ENCODE assay signal across 1 cellular context in the genomic region with DNA sequence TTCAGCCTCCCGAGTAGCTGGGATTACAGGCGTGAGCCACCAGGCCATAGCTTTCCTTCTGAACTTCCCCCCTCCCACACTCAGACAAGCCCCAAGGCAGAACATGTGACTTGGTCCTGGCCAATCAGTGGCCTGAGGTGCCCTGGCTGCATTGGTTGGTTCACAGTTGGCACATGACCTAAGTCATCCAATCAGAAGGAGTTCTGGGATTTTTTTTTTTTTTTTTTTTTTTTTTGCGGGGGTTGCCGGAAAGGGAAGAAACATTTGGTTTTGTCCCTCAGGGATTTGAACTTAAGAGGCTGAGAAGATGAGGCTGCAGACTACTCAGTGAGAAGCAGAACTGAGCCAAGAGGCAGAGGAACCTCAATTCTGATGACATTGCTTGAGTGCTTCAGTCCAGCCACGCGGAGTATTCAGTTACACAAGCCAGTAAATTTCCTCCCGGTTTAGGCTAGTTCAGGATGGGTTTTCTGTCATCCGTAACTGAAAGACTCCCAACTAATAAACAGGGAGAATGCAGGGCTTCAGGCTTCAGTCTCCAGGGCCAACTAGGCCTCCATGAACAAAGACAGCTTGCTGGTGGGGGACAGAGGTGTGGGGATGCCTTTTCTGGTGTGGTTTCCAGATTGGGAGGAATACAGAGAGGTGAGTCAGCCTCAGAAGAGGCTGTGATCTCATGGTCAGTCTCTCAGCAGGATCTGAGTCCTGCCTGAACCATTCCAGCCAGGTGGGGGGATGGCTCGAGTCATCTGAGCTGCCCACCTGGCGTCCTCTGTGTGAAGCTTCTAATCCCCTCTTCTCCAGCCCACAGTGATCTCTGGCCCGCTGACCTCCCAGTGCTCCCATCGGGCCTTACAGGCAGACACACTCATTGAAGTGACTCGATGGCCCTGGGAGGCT.
A peak's percentile ranks its signal among the peaks of the same experiment; 100 is the strongest.
TF ChIP-seq lines count a peak whose summit lies in the region.

No MANE protein-coding gene starts in this region.

TF ChIP-seq in WTC11, 78 proteins besides CTCF, POLR2A, EP300 and RAD21 (continued from another document):
- TF ChIP-seq, protein P1, sequence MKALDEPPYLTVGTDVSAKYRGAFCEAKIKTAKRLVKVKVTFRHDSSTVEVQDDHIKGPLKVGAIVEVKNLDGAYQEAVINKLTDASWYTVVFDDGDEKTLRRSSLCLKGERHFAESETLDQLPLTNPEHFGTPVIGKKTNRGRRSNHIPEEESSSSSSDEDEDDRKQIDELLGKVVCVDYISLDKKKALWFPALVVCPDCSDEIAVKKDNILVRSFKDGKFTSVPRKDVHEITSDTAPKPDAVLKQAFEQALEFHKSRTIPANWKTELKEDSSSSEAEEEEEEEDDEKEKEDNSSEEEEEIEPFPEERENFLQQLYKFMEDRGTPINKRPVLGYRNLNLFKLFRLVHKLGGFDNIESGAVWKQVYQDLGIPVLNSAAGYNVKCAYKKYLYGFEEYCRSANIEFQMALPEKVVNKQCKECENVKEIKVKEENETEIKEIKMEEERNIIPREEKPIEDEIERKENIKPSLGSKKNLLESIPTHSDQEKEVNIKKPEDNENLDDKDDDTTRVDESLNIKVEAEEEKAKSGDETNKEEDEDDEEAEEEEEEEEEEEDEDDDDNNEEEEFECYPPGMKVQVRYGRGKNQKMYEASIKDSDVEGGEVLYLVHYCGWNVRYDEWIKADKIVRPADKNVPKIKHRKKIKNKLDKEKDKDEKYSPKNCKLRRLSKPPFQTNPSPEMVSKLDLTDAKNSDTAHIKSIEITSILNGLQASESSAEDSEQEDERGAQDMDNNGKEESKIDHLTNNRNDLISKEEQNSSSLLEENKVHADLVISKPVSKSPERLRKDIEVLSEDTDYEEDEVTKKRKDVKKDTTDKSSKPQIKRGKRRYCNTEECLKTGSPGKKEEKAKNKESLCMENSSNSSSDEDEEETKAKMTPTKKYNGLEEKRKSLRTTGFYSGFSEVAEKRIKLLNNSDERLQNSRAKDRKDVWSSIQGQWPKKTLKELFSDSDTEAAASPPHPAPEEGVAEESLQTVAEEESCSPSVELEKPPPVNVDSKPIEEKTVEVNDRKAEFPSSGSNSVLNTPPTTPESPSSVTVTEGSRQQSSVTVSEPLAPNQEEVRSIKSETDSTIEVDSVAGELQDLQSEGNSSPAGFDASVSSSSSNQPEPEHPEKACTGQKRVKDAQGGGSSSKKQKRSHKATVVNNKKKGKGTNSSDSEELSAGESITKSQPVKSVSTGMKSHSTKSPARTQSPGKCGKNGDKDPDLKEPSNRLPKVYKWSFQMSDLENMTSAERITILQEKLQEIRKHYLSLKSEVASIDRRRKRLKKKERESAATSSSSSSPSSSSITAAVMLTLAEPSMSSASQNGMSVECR (CRISPR knock-in tag; IDR thresholded peaks at IDR 0.05; ENCODE audit: borderline replicate concordance): no peak
- TF ChIP-seq, protein P2, sequence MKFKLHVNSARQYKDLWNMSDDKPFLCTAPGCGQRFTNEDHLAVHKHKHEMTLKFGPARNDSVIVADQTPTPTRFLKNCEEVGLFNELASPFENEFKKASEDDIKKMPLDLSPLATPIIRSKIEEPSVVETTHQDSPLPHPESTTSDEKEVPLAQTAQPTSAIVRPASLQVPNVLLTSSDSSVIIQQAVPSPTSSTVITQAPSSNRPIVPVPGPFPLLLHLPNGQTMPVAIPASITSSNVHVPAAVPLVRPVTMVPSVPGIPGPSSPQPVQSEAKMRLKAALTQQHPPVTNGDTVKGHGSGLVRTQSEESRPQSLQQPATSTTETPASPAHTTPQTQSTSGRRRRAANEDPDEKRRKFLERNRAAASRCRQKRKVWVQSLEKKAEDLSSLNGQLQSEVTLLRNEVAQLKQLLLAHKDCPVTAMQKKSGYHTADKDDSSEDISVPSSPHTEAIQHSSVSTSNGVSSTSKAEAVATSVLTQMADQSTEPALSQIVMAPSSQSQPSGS (CRISPR knock-in tag; IDR thresholded peaks at IDR 0.05; ENCODE audit: borderline replicate concordance, low read depth): no peak
- TF ChIP-seq MLX (CRISPR knock-in tag; IDR thresholded peaks at IDR 0.05) (no peak), NFYB (CRISPR knock-in tag; conservative IDR thresholded peaks at IDR 0.05; ENCODE audit: low read depth) (peak; percentile 91)
TF ChIP-seq in WTC11: peak in this region for 3.
